ENCODE assay signal across 15 cellular contexts in genomic region chr15:54347082-54347827, GRCh38.
"Had no signal": no experiment of that assay in that cellular context is flagged by ENCODE, and none has a peak within 500 bp of the region (broad histone marks: within the 10 kb centered on the region; RNA-seq: fewer than 3 reads in every experiment).

No MANE protein-coding gene starts in this region.

- H3K4me3 ChIP-seq: cardiac muscle cell, gastrocnemius medialis, heart right ventricle, lower lobe of right lung, tibial nerve had no signal

- DNase-seq: activated CD4-positive, alpha-beta T cell treated with anti-CD3 and anti-CD28 coated beads for 48 hours; activated CD8-positive, alpha-beta memory T cell treated with anti-CD3 and anti-CD28 coated beads, Interleukin-2, amount 50 U/mL, for 48 hours; activated gamma-delta T cell; activated T-cell treated with anti-CD3 and anti-CD28 coated beads, Interleukin-2, amount 50 U/mL, for 72 hours; erythroblast; gastrocnemius medialis; heart right ventricle; left cardiac atrium; lower lobe of right lung; nephron progenitor cell; occipital lobe; stimulated activated CD4-positive, alpha-beta T cell treated with anti-CD3 and anti-CD28 coated beads, Interleukin-2, amount 100 ng/mL, for 48 hours; stimulated activated naive CD4-positive, alpha-beta T cell treated with Interleukin-2 at 50 U/mL for 16 hours had no signal

- ATAC-seq: gastrocnemius medialis, heart right ventricle, left cardiac atrium, lower lobe of right lung had no signal

- H3K27me3 ChIP-seq: cardiac muscle cell, gastrocnemius medialis, heart right ventricle, tibial nerve had no signal

- H3K36me3 ChIP-seq: cardiac muscle cell, gastrocnemius medialis, heart right ventricle, lower lobe of right lung, tibial nerve had no signal
